ENCODE assay signal across 7 cellular contexts in genomic region chr19:48363500-48363809, GRCh38. TPM values are rescaled to one million over a fixed set of nuclear protein-coding genes. Genes with fewer than 3 reads are reported as not detected.
DNase-seq lines count a peak whose midpoint lies in the region; ATAC-seq, FAIRE-seq and TF ChIP-seq lines count a peak whose summit lies in the region.
"Had no signal": no experiment of that assay in that cellular context is flagged by ENCODE, and none has a peak within 500 bp of the region (broad histone marks: within the 10 kb centered on the region; RNA-seq: fewer than 3 reads in every experiment).

No MANE protein-coding gene starts in this region.

- no peaks in the 10 kb centered on the region for H3K27me3 ChIP-seq in ascending aorta

- H3K9me3 Mint-ChIP-seq in naive B cell, result no peaks in the 10 kb centered on the region

- ATAC-seq in HG02885 (IDR thresholded peaks at IDR 0.05; ENCODE audit: poor library complexity, unreplicated experiment) (peak; percentile 10), naive B cell (ENCODE audit: low read depth in 2 of 2) (no peak)

- H3K27ac ChIP-seq in ascending aorta, result peak overlapping the region; percentile 72 to 81

- FAIRE-seq in urothelium cell line (lab: Jason Lieb, UNC), result no peak

- H3K4me1 Mint-ChIP-seq in naive B cell, result peaks cover 16 to 19% (median 17%) of the 10 kb centered on the region in 3 donors

- H3K4me3 ChIP-seq in ascending aorta, result peak overlapping the region; percentile 61 to 65

- no peaks in the 10 kb centered on the region for H3K27me3 Mint-ChIP-seq in naive B cell

- H3K36me3 Mint-ChIP-seq in naive B cell, result peaks cover 3 to 13% of the 10 kb centered on the region in 2 donors

- H3K9ac ChIP-seq in ES-I3 (ENCODE audit: low read depth, low read length), result peak overlapping the region; percentile 68

- DNase-seq in ascending aorta (ENCODE audit: low spot score in 2 of 2), result no peak
- DNase-seq in naive B cell, result no peak
- DNase-seq in urothelium cell line (ENCODE audit: low spot score), result no peak
- DNase-seq in NCI-H1105 treated with DMSO at 0.1 percent for 48 hours (lab: John Stamatoyannopoulos, UW), result no peak

- intact Hi-C loops in ascending aorta (cut with DNase I), result loop anchor here (1.0 to 10.0 kb wide), 4 partner anchors 27 to 351 kb away; partner anchors contain the start of genes KDELR1 and MAMSTR

- TF ChIP-seq CTCF in ascending aorta (IDR thresholded peaks at IDR 0.05), result no peak

- H3K9me3 ChIP-seq in ES-I3 (ENCODE audit: control insufficient read depth, insufficient read depth, low read length), result no peaks in the 10 kb centered on the region
- no peaks in the 10 kb centered on the region for H3K9me3 ChIP-seq in ascending aorta

- peak overlapping the region; percentile 79 to 96 (median 92) for H3K4me3 Mint-ChIP-seq in naive B cell

- H3K4me1 ChIP-seq in ES-I3 (ENCODE audit: insufficient read depth, low read length) (no peaks in the 10 kb centered on the region), ascending aorta (peaks cover 0 to 4% of the 10 kb centered on the region in 2 donors)

- no peaks in the 10 kb centered on the region for H3K36me3 ChIP-seq in ES-I3 (ENCODE audit: insufficient read depth, low read length)
- H3K36me3 ChIP-seq in ascending aorta, result no peaks in the 10 kb centered on the region

- peak overlapping the region; percentile 80 to 98 (median 95) for H3K27ac Mint-ChIP-seq in naive B cell

RNA-seq across cellular contexts. Expression of gene TMEM143, which starts 0.3 kb away (rescaled TPM):
- 25.3 TPM for total RNA-seq in ascending aorta
- polyA plus RNA-seq in naive B cell (ENCODE audit: low read depth in 6 of 6), result 10 to 100 TPM in 1 of 6 donors, 1 to 10 TPM in 5; 3.9 to 12.1 (median 5.9) TPM

RNA-seq across cellular contexts. Expression of gene SYNGR4, which starts 0.7 kb away (rescaled TPM):
- total RNA-seq in ascending aorta, result not detected
- not detected for polyA plus RNA-seq in naive B cell (ENCODE audit: low read depth in 6 of 6)
- total RNA-seq: RPMI7951 had no signal

RNA-seq across cellular contexts. Expression of gene KDELR1, which starts 27.9 kb away (rescaled TPM):
- total RNA-seq in ascending aorta, result 183 TPM
- polyA plus RNA-seq in naive B cell (ENCODE audit: low read depth in 6 of 6), result 10 to 100 TPM; 24.5 to 32.1 (median 26.5) TPM

RNA-seq across cellular contexts. Expression of gene GRIN2D, which starts 30.0 kb away (rescaled TPM):
- 0.64 TPM for total RNA-seq in ascending aorta
- not detected for polyA plus RNA-seq in naive B cell (ENCODE audit: low read depth in 6 of 6)

RNA-seq across cellular contexts. Expression of gene EMP3, which starts 38.1 kb away (rescaled TPM):
- 18.2 TPM for total RNA-seq in ascending aorta
- polyA plus RNA-seq in naive B cell (ENCODE audit: low read depth in 6 of 6), result 100 to 1,000 TPM; 305 to 450 (median 425) TPM
